25 cellular contexts compared by ENCODE assay signal in genomic region chr11:14361951-14362350, GRCh38.
"Had no signal": no experiment of that assay in that cellular context is flagged by ENCODE, and none has a peak within 500 bp of the region (broad histone marks: within the 10 kb centered on the region; RNA-seq: fewer than 3 reads in every experiment).

No MANE protein-coding gene starts in this region.

- H3K9me3 ChIP-seq: pancreas, prostate gland, transverse colon had no signal

- H3K36me3 ChIP-seq: pancreas, prostate gland, transverse colon had no signal

- H3K4me3 ChIP-seq: pancreas, prostate gland, transverse colon had no signal

- ATAC-seq: esophagus mucosa, pancreas had no signal

- H3K27me3 Mint-ChIP-seq: activated CD4-positive, alpha-beta memory T cell treated with anti-CD3 and anti-CD28 coated beads for 36 hours had no signal

- H3K27me3 ChIP-seq: brain microvascular endothelial cell, pancreas, transverse colon had no signal

- DNase-seq: activated CD4-positive, alpha-beta memory T cell treated with anti-CD3 and anti-CD28 coated beads for 36 hours; activated CD4-positive, alpha-beta T cell treated with anti-CD3 and anti-CD28 coated beads, Interleukin-2, amount 10 ng/mL, durations not matched to agents 24 days and 14 days; activated CD4-positive, CD25-positive, alpha-beta regulatory T cell treated with anti-CD3 and anti-CD28 coated beads, Interleukin-2, amount 50 U/mL, for 72 hours; activated CD8-positive, alpha-beta memory T cell treated with anti-CD3 and anti-CD28 coated beads, Interleukin-2, amount 50 U/mL, for 48 hours; activated gamma-delta T cell; activated naive CD4-positive, alpha-beta T cell treated with anti-CD3 and anti-CD28 coated beads, Interleukin-2, amount 10 ng/mL, durations not matched to agents 7 days and 5 days; activated naive CD8-positive, alpha-beta T cell treated with anti-CD3 and anti-CD28 coated beads, Interleukin-2, amount 10 ng/mL, durations not matched to agents 7 days and 5 days; activated T-cell treated with anti-CD3 and anti-CD28 coated beads, Interleukin-2, amount 50 U/mL, for 24 hours; amniotic stem cell; brain microvascular endothelial cell; central memory CD4-positive, alpha-beta T cell; endodermal cell; glutamatergic neuron; islet precursor cell; mammary epithelial cell; pancreas; stimulated activated CD4-positive, alpha-beta T cell treated with anti-CD3 and anti-CD28 coated beads, Interleukin-2, amount 100 ng/mL, for 48 hours; stimulated activated naive CD4-positive, alpha-beta T cell treated with Interleukin-2 at 50 U/mL for 16 hours; SW 1271; T-helper 9 cell; transverse colon had no signal

- H3K27ac Mint-ChIP-seq: activated CD4-positive, alpha-beta memory T cell treated with anti-CD3 and anti-CD28 coated beads for 36 hours; activated CD4-positive, alpha-beta T cell treated with anti-CD3 and anti-CD28 coated beads, Interleukin-2, amount 10 ng/mL, durations not matched to agents 24 days and 14 days; activated naive CD4-positive, alpha-beta T cell treated with anti-CD3 and anti-CD28 coated beads, Interleukin-2, amount 10 ng/mL, durations not matched to agents 7 days and 5 days; activated naive CD8-positive, alpha-beta T cell treated with anti-CD3 and anti-CD28 coated beads, Interleukin-2, amount 10 ng/mL, durations not matched to agents 7 days and 5 days; activated T-cell treated with anti-CD3 and anti-CD28 coated beads, Interleukin-2, amount 50 U/mL, for 24 hours; dendritic cell treated with granulocyte-macrophage colony-stimulating factor and Interleukin-4, amounts not matched to agents 40 ng/mL and 50 ng/mL, for 4 days; endodermal cell; T-helper 1 cell treated with Interleukin-12 subunit alpha and Interleukin-12 subunit beta and Interleukin-4 antibody, amounts not matched to agents 30 μg/mL and 1 μg/mL, for 36 hours had no signal

- H3K27ac ChIP-seq: brain microvascular endothelial cell, pancreas, prostate gland, transverse colon had no signal

- H3K4me1 ChIP-seq: prostate gland had no signal

- H3K9me3 Mint-ChIP-seq: activated CD4-positive, alpha-beta memory T cell treated with anti-CD3 and anti-CD28 coated beads for 36 hours; activated CD4-positive, alpha-beta T cell treated with anti-CD3 and anti-CD28 coated beads, Interleukin-2, amount 10 ng/mL, durations not matched to agents 24 days and 14 days; activated naive CD4-positive, alpha-beta T cell treated with anti-CD3 and anti-CD28 coated beads, Interleukin-2, amount 10 ng/mL, durations not matched to agents 7 days and 5 days; activated naive CD8-positive, alpha-beta T cell treated with anti-CD3 and anti-CD28 coated beads, Interleukin-2, amount 10 ng/mL, durations not matched to agents 7 days and 5 days; activated T-cell treated with anti-CD3 and anti-CD28 coated beads, Interleukin-2, amount 50 U/mL, for 24 hours; dendritic cell treated with granulocyte-macrophage colony-stimulating factor and Interleukin-4, amounts not matched to agents 40 ng/mL and 50 ng/mL, for 4 days; endodermal cell; T-helper 1 cell treated with Interleukin-12 subunit alpha and Interleukin-12 subunit beta and Interleukin-4 antibody, amounts not matched to agents 30 μg/mL and 1 μg/mL, for 36 hours had no signal

- H3K4me3 Mint-ChIP-seq: activated CD4-positive, alpha-beta memory T cell treated with anti-CD3 and anti-CD28 coated beads for 36 hours; activated CD4-positive, alpha-beta T cell treated with anti-CD3 and anti-CD28 coated beads, Interleukin-2, amount 10 ng/mL, durations not matched to agents 24 days and 14 days; activated naive CD4-positive, alpha-beta T cell treated with anti-CD3 and anti-CD28 coated beads, Interleukin-2, amount 10 ng/mL, durations not matched to agents 7 days and 5 days; activated naive CD8-positive, alpha-beta T cell treated with anti-CD3 and anti-CD28 coated beads, Interleukin-2, amount 10 ng/mL, durations not matched to agents 7 days and 5 days; activated T-cell treated with anti-CD3 and anti-CD28 coated beads, Interleukin-2, amount 50 U/mL, for 24 hours; dendritic cell treated with granulocyte-macrophage colony-stimulating factor and Interleukin-4, amounts not matched to agents 40 ng/mL and 50 ng/mL, for 4 days; endodermal cell; T-helper 1 cell treated with Interleukin-12 subunit alpha and Interleukin-12 subunit beta and Interleukin-4 antibody, amounts not matched to agents 30 μg/mL and 1 μg/mL, for 36 hours had no signal
